Comparison of ENCODE assay signal across 2 cellular contexts in the genomic region with DNA sequence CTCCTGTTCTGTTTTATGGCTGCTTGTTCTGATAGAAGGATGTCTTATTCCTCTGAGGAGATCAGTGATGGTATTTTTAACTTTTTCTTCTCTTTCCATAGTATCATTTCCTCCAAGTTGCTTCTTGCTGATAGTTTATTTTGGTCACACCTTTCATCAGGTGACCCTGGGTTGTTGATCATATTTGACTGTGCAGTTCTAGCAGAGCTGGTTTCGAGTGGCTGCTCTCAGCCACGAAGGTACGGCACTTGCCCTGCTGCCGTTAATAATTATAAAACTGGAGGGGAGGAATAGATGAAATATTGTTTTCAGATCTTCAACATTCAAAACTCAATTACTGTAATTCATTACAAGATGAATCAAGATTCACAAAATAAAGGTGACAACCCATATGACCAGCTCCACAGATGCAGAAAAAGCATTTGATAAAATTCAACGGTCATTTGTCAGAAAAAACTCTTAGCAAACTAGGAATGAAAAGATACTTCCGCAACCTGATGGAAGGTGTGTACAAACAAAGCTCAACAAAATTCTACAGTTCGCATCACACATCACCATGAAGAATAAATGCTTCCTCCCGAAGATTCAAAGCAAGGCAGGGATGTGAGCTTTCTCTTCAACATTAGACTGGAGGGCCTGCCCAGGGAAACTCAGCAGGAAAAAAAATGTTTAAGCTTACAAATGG.
A peak's percentile ranks its signal among the peaks of the same experiment; 100 is the strongest.
TF ChIP-seq lines count a peak whose summit lies in the region.

No MANE protein-coding gene starts in this region.

TF ChIP-seq in HepG2, 621 proteins besides CTCF, POLR2A, EP300 and RAD21:
- TF ChIP-seq EZH2 (conservative IDR thresholded peaks at IDR 0.05; ENCODE audit: low read depth, low read length), result 0 out of 2 replicates have a peak, but pooled peaks have one; percentile 62
- TF ChIP-seq ZFP82 (CRISPR knock-in tag; IDR thresholded peaks at IDR 0.05; ENCODE audit: borderline replicate concordance), result no peak
TF ChIP-seq in HepG2: peak in this region for 1.

TF ChIP-seq in GM12878, 131 proteins besides CTCF, POLR2A, EP300 and RAD21:
- TF ChIP-seq, protein P1, sequence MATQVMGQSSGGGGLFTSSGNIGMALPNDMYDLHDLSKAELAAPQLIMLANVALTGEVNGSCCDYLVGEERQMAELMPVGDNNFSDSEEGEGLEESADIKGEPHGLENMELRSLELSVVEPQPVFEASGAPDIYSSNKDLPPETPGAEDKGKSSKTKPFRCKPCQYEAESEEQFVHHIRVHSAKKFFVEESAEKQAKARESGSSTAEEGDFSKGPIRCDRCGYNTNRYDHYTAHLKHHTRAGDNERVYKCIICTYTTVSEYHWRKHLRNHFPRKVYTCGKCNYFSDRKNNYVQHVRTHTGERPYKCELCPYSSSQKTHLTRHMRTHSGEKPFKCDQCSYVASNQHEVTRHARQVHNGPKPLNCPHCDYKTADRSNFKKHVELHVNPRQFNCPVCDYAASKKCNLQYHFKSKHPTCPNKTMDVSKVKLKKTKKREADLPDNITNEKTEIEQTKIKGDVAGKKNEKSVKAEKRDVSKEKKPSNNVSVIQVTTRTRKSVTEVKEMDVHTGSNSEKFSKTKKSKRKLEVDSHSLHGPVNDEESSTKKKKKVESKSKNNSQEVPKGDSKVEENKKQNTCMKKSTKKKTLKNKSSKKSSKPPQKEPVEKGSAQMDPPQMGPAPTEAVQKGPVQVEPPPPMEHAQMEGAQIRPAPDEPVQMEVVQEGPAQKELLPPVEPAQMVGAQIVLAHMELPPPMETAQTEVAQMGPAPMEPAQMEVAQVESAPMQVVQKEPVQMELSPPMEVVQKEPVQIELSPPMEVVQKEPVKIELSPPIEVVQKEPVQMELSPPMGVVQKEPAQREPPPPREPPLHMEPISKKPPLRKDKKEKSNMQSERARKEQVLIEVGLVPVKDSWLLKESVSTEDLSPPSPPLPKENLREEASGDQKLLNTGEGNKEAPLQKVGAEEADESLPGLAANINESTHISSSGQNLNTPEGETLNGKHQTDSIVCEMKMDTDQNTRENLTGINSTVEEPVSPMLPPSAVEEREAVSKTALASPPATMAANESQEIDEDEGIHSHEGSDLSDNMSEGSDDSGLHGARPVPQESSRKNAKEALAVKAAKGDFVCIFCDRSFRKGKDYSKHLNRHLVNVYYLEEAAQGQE (IDR thresholded peaks at IDR 0.05; ENCODE audit: low read depth, low read length), result no peak
- TF ChIP-seq EGR1 (IDR thresholded peaks at IDR 0.05; ENCODE audit: borderline replicate concordance in 1 of 2, low read depth in 2 of 2, low read length in 2 of 2), result no peak
- TF ChIP-seq, protein P2, sequence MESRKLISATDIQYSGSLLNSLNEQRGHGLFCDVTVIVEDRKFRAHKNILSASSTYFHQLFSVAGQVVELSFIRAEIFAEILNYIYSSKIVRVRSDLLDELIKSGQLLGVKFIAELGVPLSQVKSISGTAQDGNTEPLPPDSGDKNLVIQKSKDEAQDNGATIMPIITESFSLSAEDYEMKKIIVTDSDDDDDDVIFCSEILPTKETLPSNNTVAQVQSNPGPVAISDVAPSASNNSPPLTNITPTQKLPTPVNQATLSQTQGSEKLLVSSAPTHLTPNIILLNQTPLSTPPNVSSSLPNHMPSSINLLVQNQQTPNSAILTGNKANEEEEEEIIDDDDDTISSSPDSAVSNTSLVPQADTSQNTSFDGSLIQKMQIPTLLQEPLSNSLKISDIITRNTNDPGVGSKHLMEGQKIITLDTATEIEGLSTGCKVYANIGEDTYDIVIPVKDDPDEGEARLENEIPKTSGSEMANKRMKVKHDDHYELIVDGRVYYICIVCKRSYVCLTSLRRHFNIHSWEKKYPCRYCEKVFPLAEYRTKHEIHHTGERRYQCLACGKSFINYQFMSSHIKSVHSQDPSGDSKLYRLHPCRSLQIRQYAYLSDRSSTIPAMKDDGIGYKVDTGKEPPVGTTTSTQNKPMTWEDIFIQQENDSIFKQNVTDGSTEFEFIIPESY (IDR thresholded peaks at IDR 0.05), result no peak
- TF ChIP-seq, protein P3, sequence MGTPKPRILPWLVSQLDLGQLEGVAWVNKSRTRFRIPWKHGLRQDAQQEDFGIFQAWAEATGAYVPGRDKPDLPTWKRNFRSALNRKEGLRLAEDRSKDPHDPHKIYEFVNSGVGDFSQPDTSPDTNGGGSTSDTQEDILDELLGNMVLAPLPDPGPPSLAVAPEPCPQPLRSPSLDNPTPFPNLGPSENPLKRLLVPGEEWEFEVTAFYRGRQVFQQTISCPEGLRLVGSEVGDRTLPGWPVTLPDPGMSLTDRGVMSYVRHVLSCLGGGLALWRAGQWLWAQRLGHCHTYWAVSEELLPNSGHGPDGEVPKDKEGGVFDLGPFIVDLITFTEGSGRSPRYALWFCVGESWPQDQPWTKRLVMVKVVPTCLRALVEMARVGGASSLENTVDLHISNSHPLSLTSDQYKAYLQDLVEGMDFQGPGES (IDR thresholded peaks at IDR 0.05), result no peak
- TF ChIP-seq CREM (IDR thresholded peaks at IDR 0.05; ENCODE audit: low read depth), result no peak
- TF ChIP-seq BACH1 (IDR thresholded peaks at IDR 0.05; ENCODE audit: borderline replicate concordance), result no peak
- TF ChIP-seq, protein P4, sequence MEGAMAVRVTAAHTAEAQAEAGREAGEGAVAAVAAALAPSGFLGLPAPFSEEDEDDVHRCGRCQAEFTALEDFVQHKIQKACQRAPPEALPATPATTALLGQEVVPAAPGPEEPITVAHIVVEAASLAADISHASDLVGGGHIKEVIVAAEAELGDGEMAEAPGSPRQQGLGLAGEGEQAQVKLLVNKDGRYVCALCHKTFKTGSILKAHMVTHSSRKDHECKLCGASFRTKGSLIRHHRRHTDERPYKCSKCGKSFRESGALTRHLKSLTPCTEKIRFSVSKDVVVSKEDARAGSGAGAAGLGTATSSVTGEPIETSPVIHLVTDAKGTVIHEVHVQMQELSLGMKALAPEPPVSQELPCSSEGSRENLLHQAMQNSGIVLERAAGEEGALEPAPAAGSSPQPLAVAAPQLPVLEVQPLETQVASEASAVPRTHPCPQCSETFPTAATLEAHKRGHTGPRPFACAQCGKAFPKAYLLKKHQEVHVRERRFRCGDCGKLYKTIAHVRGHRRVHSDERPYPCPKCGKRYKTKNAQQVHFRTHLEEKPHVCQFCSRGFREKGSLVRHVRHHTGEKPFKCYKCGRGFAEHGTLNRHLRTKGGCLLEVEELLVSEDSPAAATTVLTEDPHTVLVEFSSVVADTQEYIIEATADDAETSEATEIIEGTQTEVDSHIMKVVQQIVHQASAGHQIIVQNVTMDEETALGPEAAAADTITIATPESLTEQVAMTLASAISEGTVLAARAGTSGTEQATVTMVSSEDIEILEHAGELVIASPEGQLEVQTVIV (IDR thresholded peaks at IDR 0.05; ENCODE audit: borderline replicate concordance, partially characterized antibody), result no peak
- TF ChIP-seq NBN (IDR thresholded peaks at IDR 0.05), result no peak
- TF ChIP-seq BHLHE40 (IDR thresholded peaks at IDR 0.05; ENCODE audit: borderline replicate concordance in 1 of 2, low read depth in 2 of 2, low read length in 1 of 2), result no peak
- TF ChIP-seq ZBED1 (IDR thresholded peaks at IDR 0.05; ENCODE audit: borderline replicate concordance), result no peak
- TF ChIP-seq MXI1 (IDR thresholded peaks at IDR 0.05; ENCODE audit: low read depth, low read length), result no peak
- no peak for TF ChIP-seq NFYA (IDR thresholded peaks at IDR 0.05; ENCODE audit: borderline replicate concordance, low read depth, low read length)
- TF ChIP-seq ZNF24 (IDR thresholded peaks at IDR 0.05), result no peak
